ENCODE assay signal across 10 cellular contexts in the genomic region with DNA sequence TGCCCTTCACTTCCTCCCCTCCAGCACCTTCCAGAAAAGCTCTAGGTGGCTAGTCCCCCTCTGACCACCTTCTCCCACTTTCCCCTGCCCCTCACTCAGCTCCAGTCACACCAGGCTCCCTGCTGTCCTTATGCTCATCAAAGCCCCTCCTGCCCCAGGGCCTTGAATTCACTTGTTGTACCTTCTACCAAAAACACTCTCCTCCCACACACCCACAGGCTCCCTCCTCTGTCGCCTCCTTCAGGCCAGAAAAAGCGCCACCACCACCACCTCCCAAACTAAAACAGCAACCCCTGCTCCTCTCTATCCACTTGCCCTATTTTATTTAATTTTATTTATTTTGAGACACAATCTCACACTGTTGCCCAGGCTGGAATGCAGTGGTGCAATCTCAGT. TPM values are rescaled to one million over a fixed set of nuclear protein-coding genes. Genes with fewer than 3 reads are reported as not detected.
DNase-seq lines count a peak whose midpoint lies in the region; TF ChIP-seq lines count a peak whose summit lies in the region.
"Had no signal": no experiment of that assay in that cellular context is flagged by ENCODE, and none has a peak within 500 bp of the region (broad histone marks: within the 10 kb centered on the region; RNA-seq: fewer than 3 reads in every experiment).

No MANE protein-coding gene starts in this region.

- H3K36me3 Mint-ChIP-seq in chondrocyte (ENCODE audit: low read depth) = no peaks in the 10 kb centered on the region

- CTCF ChIA-PET in RWPE1 (lab: Yijun Ruan, JAX) = interaction anchor here (0.6 to 1.7 kb wide), 3 partner anchors 30 to 1842 kb away, joined by 3 to 6 read pairs (median 4); no protein-coding TSS in a partner anchor

- H3K4me3 Mint-ChIP-seq in chondrocyte (ENCODE audit: unreplicated experiment) = no peak overlapping the region

- TF ChIP-seq CTCF in GM12873 (IDR thresholded peaks at IDR 0.05; ENCODE audit: insufficient read depth, low read depth, low read length, missing control alignments) (peak; percentile 62), RWPE1 (conservative IDR thresholded peaks at IDR 0.05; ENCODE audit: low read depth) (no peak), chondrocyte (IDR thresholded peaks at IDR 0.05) (peak; percentile 56)

- H3K9me3 Mint-ChIP-seq in chondrocyte (ENCODE audit: low read depth) = no peaks in the 10 kb centered on the region

- no peaks in the 10 kb centered on the region for H3K27me3 Mint-ChIP-seq in chondrocyte (ENCODE audit: low read depth)

- no peak for DNase-seq in RWPE1 (ENCODE audit: low spot score)
- DNase-seq in chondrocyte (ENCODE audit: low spot score) = no peak
- DNase-seq in stimulated activated CD4-positive, alpha-beta T cell treated with anti-CD3 and anti-CD28 coated beads, Interleukin-12 subunit alpha, Interleukin-12 subunit beta, amount 100 ng/mL, for 48 hours (ENCODE audit: low read depth in 2 of 3, low spot score in 1 of 3) = peak; percentile 13 to 38 (median 20)
- no peak for DNase-seq in activated CD4-positive, CD25-positive, alpha-beta regulatory T cell (lab: John Stamatoyannopoulos, UW)
- DNase-seq in activated gamma-delta T cell (lab: John Stamatoyannopoulos, UW) = no peak
- no peak for DNase-seq in MV-4-11 (lab: John Stamatoyannopoulos, UW)
- no peak for DNase-seq in HPDE6-E6E7 (ENCODE audit: extremely low spot score)
- DNase-seq: sigmoid colon had no signal

- POLR2A ChIA-PET in RWPE1 (lab: Yijun Ruan, JAX; ENCODE audit: low non-redundant PET) = no interaction called here

- H3K27ac Mint-ChIP-seq in chondrocyte (ENCODE audit: unreplicated experiment) = peak overlapping the region; percentile 63

- peaks cover 15% of the 10 kb centered on the region for H3K4me1 Mint-ChIP-seq in chondrocyte (ENCODE audit: low read depth)

- peak overlapping the region; percentile 82 for H3K27ac ChIP-seq in RWPE1

RNA-seq across cellular contexts. Expression of gene CEACAM16, which starts 4.8 kb away (rescaled TPM):
- not detected in 3 replicates for total RNA-seq in chondrocyte
- total RNA-seq: glomerular endothelial cell, sigmoid colon had no signal

RNA-seq across cellular contexts. Expression of gene CEACAM19, which starts 22.9 kb away (rescaled TPM):
- total RNA-seq in chondrocyte = 5.2 to 6.5 TPM (median 5.4 TPM) in 3 replicates

RNA-seq across cellular contexts. Expression of gene PVR, which starts 50.5 kb away (rescaled TPM):
- total RNA-seq in chondrocyte = 44.4 to 93.2 TPM (median 89.7 TPM) in 3 replicates

RNA-seq across cellular contexts. Expression of gene BCL3, which starts 54.3 kb away (rescaled TPM):
- 9.2 to 14.9 TPM (median 11.8 TPM) in 3 replicates for total RNA-seq in chondrocyte

Comparison
In these comparisons a context has a peak if more than half of its experiments do, and no peak if none do; other contexts are left out.
1. DNase-seq: peak in stimulated activated CD4-positive, alpha-beta T cell treated with anti-CD3 and anti-CD28 coated beads, Interleukin-12 subunit alpha, Interleukin-12 subunit beta, amount 100 ng/mL, for 48 hours (3 of 3); none in RWPE1 (single experiment), chondrocyte (single experiment), activated CD4-positive, CD25-positive, alpha-beta regulatory T cell (0 of 4), activated gamma-delta T cell (single experiment), MV-4-11 (single experiment) and HPDE6-E6E7 (single experiment).